Comparison of ENCODE assay signal across 23 cellular contexts in genomic region chr6:168260385-168260987, GRCh38. TPM values are rescaled to one million over a fixed set of nuclear protein-coding genes. Genes with fewer than 3 reads are reported as not detected.
"Had no signal": no experiment of that assay in that cellular context is flagged by ENCODE, and none has a peak within 500 bp of the region (broad histone marks: within the 10 kb centered on the region; RNA-seq: fewer than 3 reads in every experiment).

No MANE protein-coding gene starts in this region.

- DNase-seq: cortex of kidney; dorsolateral prefrontal cortex; effector memory CD4-positive, alpha-beta T cell; heart left ventricle; hypothalamus; kidney glomerular epithelial cell; mammary epithelial cell; natural killer cell; stimulated activated CD4-positive, alpha-beta T cell treated with anti-CD3 and anti-CD28 coated beads, Interleukin-12 subunit alpha, Interleukin-12 subunit beta, amount 100 ng/mL, for 4 hours; stimulated activated naive CD4-positive, alpha-beta T cell; trophoblast cell had no signal

- H3K27ac ChIP-seq: dorsolateral prefrontal cortex, heart left ventricle, parathyroid adenoma, vagina had no signal

- H3K79me2 ChIP-seq: parathyroid adenoma had no signal

- FAIRE-seq: endometrium, frontal cortex, islet of Langerhans, small intestine had no signal

- H2AFZ ChIP-seq: parathyroid adenoma had no signal

- H3K9ac ChIP-seq: parathyroid adenoma had no signal

- H3K27me3 ChIP-seq: vagina had no signal

- H3K4me3 ChIP-seq: dorsolateral prefrontal cortex, heart left ventricle, mucosa of descending colon, vagina had no signal

- H3K36me3 ChIP-seq: heart left ventricle, vagina had no signal

- H3K9me3 ChIP-seq: vagina had no signal

- ATAC-seq: esophagus mucosa, heart left ventricle, natural killer cell had no signal

- H3K4me1 ChIP-seq: heart left ventricle, parathyroid adenoma had no signal

RNA-seq across cellular contexts. Expression of gene DACT2, which starts 59.1 kb away (rescaled TPM):
- total RNA-seq: fibroblast of lung, glomerular endothelial cell, myocyte, natural killer cell, pulmonary artery endothelial cell had no signal
- polyA plus RNA-seq: fibroblast of lung, mammary epithelial cell had no signal
